ENCODE assay signal across 22 cellular contexts in the genomic region with DNA sequence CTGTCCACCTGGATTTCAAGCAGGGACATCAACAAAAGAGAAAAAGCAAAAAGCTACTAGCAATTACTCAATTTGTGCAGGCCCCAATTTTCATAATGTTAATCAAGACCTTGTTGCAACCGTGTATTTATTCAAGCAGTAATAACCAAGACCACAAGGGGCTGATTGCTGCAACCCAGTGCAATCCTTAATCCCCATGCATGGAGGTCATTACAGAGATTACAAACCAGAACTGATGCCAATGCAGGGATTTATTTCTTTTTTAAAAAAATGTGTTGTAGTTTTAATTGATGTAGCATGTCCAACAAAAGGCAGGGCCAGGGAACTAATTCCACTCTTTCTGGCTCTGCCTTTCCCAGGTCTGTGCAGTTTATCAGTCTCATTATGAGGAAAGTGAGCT. TPM values are rescaled to one million over a fixed set of nuclear protein-coding genes. Genes with fewer than 3 reads are reported as not detected.
DNase-seq lines count a peak whose midpoint lies in the region; TF ChIP-seq lines count a peak whose summit lies in the region.
"Had no signal": no experiment of that assay in that cellular context is flagged by ENCODE, and none has a peak within 500 bp of the region (broad histone marks: within the 10 kb centered on the region; RNA-seq: fewer than 3 reads in every experiment).

No MANE protein-coding gene starts in this region.

- no peak overlapping the region for H3K27ac ChIP-seq in neural progenitor cell
- H3K27ac ChIP-seq: testis had no signal

- peaks cover 23% of the 10 kb centered on the region for H3K36me3 Mint-ChIP-seq in brain
- no peaks in the 10 kb centered on the region for H3K36me3 Mint-ChIP-seq in neural progenitor cell
- H3K36me3 Mint-ChIP-seq: T-cell had no signal

- TF ChIP-seq CTCF in brain (conservative IDR thresholded peaks at IDR 0.05) (peak in 1 of 2 experiments; percentile 39), neural progenitor cell (IDR thresholded peaks at IDR 0.05) (peak; percentile 15)

- H3F3A ChIP-seq in neural progenitor cell (ENCODE audit: low read depth) = no peaks in the 10 kb centered on the region

- H3K9me3 Mint-ChIP-seq in brain (peaks cover 4 to 16% (median 14%) of the 10 kb centered on the region in 5 experiments), neural progenitor cell (peaks cover 22% of the 10 kb centered on the region)

- H3K27ac Mint-ChIP-seq in brain = peak overlapping the region in 3 of 5 experiments; percentile 4 to 66 (median 28)
- no peak overlapping the region for H3K27ac Mint-ChIP-seq in neural progenitor cell
- H3K27ac Mint-ChIP-seq: nephron progenitor cell, T-cell had no signal

- H3K27me3 Mint-ChIP-seq in brain (peaks cover 9% of the 10 kb centered on the region), neural progenitor cell (ENCODE audit: insufficient read depth, low read depth) (peaks cover 5% of the 10 kb centered on the region)
- H3K27me3 Mint-ChIP-seq: T-cell had no signal

- no peak overlapping the region for H3K9ac ChIP-seq in neural progenitor cell

- H3K4me2 ChIP-seq in neural progenitor cell = no peak overlapping the region

- H2AFZ ChIP-seq in neural progenitor cell (replicated peaks) = no peak overlapping the region

- H3K4me3 ChIP-seq in neural progenitor cell = no peak overlapping the region
- H3K4me3 ChIP-seq: K562, testis had no signal

- peak; percentile 34 for DNase-seq in DMS53 (lab: John Stamatoyannopoulos, UW)
- DNase-seq in DMS53 treated with DMSO at 0.1 percent for 48 hours (lab: John Stamatoyannopoulos, UW; ENCODE audit: unreplicated experiment) = no peak
- peak; percentile 27 for DNase-seq in NAMALWA (ENCODE audit: low spot score)
- DNase-seq in neural progenitor cell (ENCODE audit: low spot score) = no peak
- DNase-seq in NOMO-1 treated with DMSO at 0.1 percent for 48 hours (lab: John Stamatoyannopoulos, UW; ENCODE audit: unreplicated experiment) = no peak
- DNase-seq in activated CD8-positive, alpha-beta memory T cell treated with anti-CD3 and anti-CD28 coated beads, Interleukin-2, amount 50 U/mL, for 48 hours = no peak
- no peak for DNase-seq in NCI-H2081 (lab: John Stamatoyannopoulos, UW)
- DNase-seq: activated CD4-positive, alpha-beta T cell treated with anti-CD3 and anti-CD28 coated beads, Interleukin-2, amount 50 U/mL, for 48 hours; activated naive CD4-positive, alpha-beta T cell treated with Interleukin-2 at 50 U/mL for 16 hours; aorta; C1 segment of cervical spinal cord; DMS79 treated with DMSO at 0.1 percent for 48 hours; foreskin fibroblast; kidney glomerular epithelial cell; mesendoderm; NCI-H1105; nephron progenitor cell; stimulated activated CD4-positive, alpha-beta T cell treated with anti-CD3 and anti-CD28 coated beads, Interleukin-12 subunit alpha, Interleukin-12 subunit beta, amount 100 ng/mL, for 4 hours; T-cell; testis had no signal

- H3K4me3 Mint-ChIP-seq in brain (no peak overlapping the region), neural progenitor cell (no peak overlapping the region)
- H3K4me3 Mint-ChIP-seq: nephron progenitor cell, T-cell had no signal

- no peaks in the 10 kb centered on the region for H3K36me3 ChIP-seq in neural progenitor cell

- H3K9me3 ChIP-seq in neural progenitor cell (ENCODE audit: low read depth) = no peaks in the 10 kb centered on the region
- H3K9me3 ChIP-seq: testis had no signal

- H4K20me1 ChIP-seq in neural progenitor cell (ENCODE audit: low read depth) = no peaks in the 10 kb centered on the region

- no peaks in the 10 kb centered on the region for H3K79me2 ChIP-seq in neural progenitor cell (ENCODE audit: low read depth)

- H3K4me1 ChIP-seq in neural progenitor cell = no peaks in the 10 kb centered on the region
- H3K4me1 ChIP-seq: testis had no signal

- H3K4me1 Mint-ChIP-seq in brain = peaks cover 43% of the 10 kb centered on the region
- peaks cover 47% of the 10 kb centered on the region for H3K4me1 Mint-ChIP-seq in neural progenitor cell
- H3K4me1 Mint-ChIP-seq: nephron progenitor cell, T-cell had no signal

- no peaks in the 10 kb centered on the region for H3K27me3 ChIP-seq in neural progenitor cell
- H3K27me3 ChIP-seq: testis had no signal

RNA-seq across cellular contexts. Expression of a gene that starts 18.4 kb away (rescaled TPM):
- polyA plus RNA-seq in brain (ENCODE audit: insufficient read depth, low read depth, low replicate concordance) = 1.1 TPM
- 0.84 and 1.2 TPM in 2 replicates for total RNA-seq in neural progenitor cell (ENCODE audit: low replicate concordance)

Comparison
In these comparisons a context has a peak if more than half of its experiments do, and no peak if none do; other contexts are left out.
1. DNase-seq: peak in DMS53 (single experiment) and NAMALWA (single experiment); none in DMS53 treated with DMSO at 0.1 percent for 48 hours (single experiment), neural progenitor cell (single experiment), NOMO-1 treated with DMSO at 0.1 percent for 48 hours (single experiment), activated CD8-positive, alpha-beta memory T cell treated with anti-CD3 and anti-CD28 coated beads, Interleukin-2, amount 50 U/mL, for 48 hours (single experiment) and NCI-H2081 (0 of 2).